In genomic region chr14:67270354-67270753, GRCh38 we compare ENCODE assay signal across 11 cellular contexts. TPM values are rescaled to one million over a fixed set of nuclear protein-coding genes. Genes with fewer than 3 reads are reported as not detected.
DNase-seq lines count a peak whose midpoint lies in the region; ATAC-seq and TF ChIP-seq lines count a peak whose summit lies in the region.
"Had no signal": no experiment of that assay in that cellular context is flagged by ENCODE, and none has a peak within 500 bp of the region (broad histone marks: within the 10 kb centered on the region; RNA-seq: fewer than 3 reads in every experiment).

No MANE protein-coding gene starts in this region.

- no peaks in the 10 kb centered on the region for H3K9me3 Mint-ChIP-seq in Calu3 (ENCODE audit: low read depth, unreplicated experiment)
- no peaks in the 10 kb centered on the region for H3K9me3 Mint-ChIP-seq in effector memory CD8-positive, alpha-beta T cell
- peaks cover 2% of the 10 kb centered on the region for H3K9me3 Mint-ChIP-seq in activated CD8-positive, alpha-beta memory T cell treated with anti-CD3 and anti-CD28 coated beads, Interleukin-2, amount 10 ng/mL, durations not matched to agents 7 days and 5 days (ENCODE audit: low read depth)
- H3K9me3 Mint-ChIP-seq: T-helper 2 cell treated with Interferon-gamma antibody and Interleukin-4, amounts not matched to agents 5 μg/mL and 100 μg/mL, for 36 hours had no signal

- H3K4me1 Mint-ChIP-seq in Calu3 (ENCODE audit: low read depth, unreplicated experiment): no peaks in the 10 kb centered on the region
- peaks cover 1 to 2% of the 10 kb centered on the region in 2 donors for H3K4me1 Mint-ChIP-seq in effector memory CD8-positive, alpha-beta T cell (ENCODE audit: low read depth in 2 of 2)
- H3K4me1 Mint-ChIP-seq in activated CD8-positive, alpha-beta memory T cell treated with anti-CD3 and anti-CD28 coated beads, Interleukin-2, amount 10 ng/mL, durations not matched to agents 7 days and 5 days: peaks cover 10% of the 10 kb centered on the region

- no peak overlapping the region for H3K4me3 Mint-ChIP-seq in Calu3 (ENCODE audit: low read depth, unreplicated experiment)
- H3K4me3 Mint-ChIP-seq in effector memory CD8-positive, alpha-beta T cell: no peak overlapping the region
- H3K4me3 Mint-ChIP-seq in activated CD8-positive, alpha-beta memory T cell treated with anti-CD3 and anti-CD28 coated beads, Interleukin-2, amount 10 ng/mL, durations not matched to agents 7 days and 5 days: no peak overlapping the region
- H3K4me3 Mint-ChIP-seq: T-helper 2 cell treated with Interferon-gamma antibody and Interleukin-4, amounts not matched to agents 5 μg/mL and 100 μg/mL, for 36 hours had no signal

- CTCF ChIA-PET in Calu3 (lab: Charles Lee): interaction anchor here (0.9 to 1.6 kb wide), 2 partner anchors 9 to 84 kb away, joined by 3 to 4 read pairs; no protein-coding TSS in a partner anchor
- CTCF ChIA-PET in activated CD8-positive, alpha-beta memory T cell treated with anti-CD3 and anti-CD28 coated beads, Interleukin-2, amount 10 ng/mL, durations not matched to agents 7 days and 5 days (lab: Charles Lee): no interaction called here

- H3K27me3 Mint-ChIP-seq in Calu3 (ENCODE audit: unreplicated experiment): no peaks in the 10 kb centered on the region
- H3K27me3 Mint-ChIP-seq in effector memory CD8-positive, alpha-beta T cell: no peaks in the 10 kb centered on the region
- no peaks in the 10 kb centered on the region for H3K27me3 Mint-ChIP-seq in activated CD8-positive, alpha-beta memory T cell treated with anti-CD3 and anti-CD28 coated beads, Interleukin-2, amount 10 ng/mL, durations not matched to agents 7 days and 5 days

- H3K4me3 ChIP-seq in adipocyte (ENCODE audit: low read length): peak overlapping the region; percentile 79
- H3K4me3 ChIP-seq in psoas muscle: no peak overlapping the region

- H3K27me3 ChIP-seq in adipocyte (replicated peaks; ENCODE audit: control insufficient read depth, insufficient read depth, low read length) (no peaks in the 10 kb centered on the region), layer of hippocampus (ENCODE audit: control insufficient read depth, insufficient read depth, low read length) (no peaks in the 10 kb centered on the region), psoas muscle (ENCODE audit: insufficient read depth in 3 of 3, low read length in 2 of 3) (no peaks in the 10 kb centered on the region)

- ATAC-seq in psoas muscle: no peak
- no peak for ATAC-seq in effector memory CD8-positive, alpha-beta T cell (replicated peaks)
- no peak for ATAC-seq in activated CD8-positive, alpha-beta memory T cell treated with anti-CD3 and anti-CD28 coated beads, Interleukin-2, amount 10 ng/mL, durations not matched to agents 7 days and 5 days

- H3K27ac Mint-ChIP-seq in Calu3 (ENCODE audit: unreplicated experiment): no peak overlapping the region
- H3K27ac Mint-ChIP-seq in effector memory CD8-positive, alpha-beta T cell: no peak overlapping the region
- H3K27ac Mint-ChIP-seq in activated CD8-positive, alpha-beta memory T cell treated with anti-CD3 and anti-CD28 coated beads, Interleukin-2, amount 10 ng/mL, durations not matched to agents 7 days and 5 days: no peak overlapping the region
- H3K27ac Mint-ChIP-seq: T-helper 2 cell treated with Interferon-gamma antibody and Interleukin-4, amounts not matched to agents 5 μg/mL and 100 μg/mL, for 36 hours had no signal

- H3K4me1 ChIP-seq in adipocyte (ENCODE audit: control insufficient read depth, insufficient read depth, low read length) (peaks cover 39% of the 10 kb centered on the region), psoas muscle (peaks cover 35% of the 10 kb centered on the region)

- 42 to 57% (median 51%) methylated on average over 1 of the region's 1 CpG for WGBS in psoas muscle, 3 donors

- H3K9me3 ChIP-seq in adipocyte (ENCODE audit: control insufficient read depth, low read length) (no peaks in the 10 kb centered on the region), psoas muscle (no peaks in the 10 kb centered on the region)

- intact Hi-C loops in Calu3 (cut with micrococcal nuclease; ENCODE audit: unreplicated experiment) (no loop called here), psoas muscle (cut with DNase I) (no loop called here)

- TSS peak; percentile 10 for BruUV-seq in Calu3 (replicated peaks; lab: Mats Ljungman, UMichigan)

- H3K36me3 Mint-ChIP-seq in Calu3 (ENCODE audit: insufficient read depth, unreplicated experiment): peaks cover 4% of the 10 kb centered on the region
- peaks cover 3% of the 10 kb centered on the region for H3K36me3 Mint-ChIP-seq in effector memory CD8-positive, alpha-beta T cell (ENCODE audit: insufficient read depth)
- H3K36me3 Mint-ChIP-seq in activated CD8-positive, alpha-beta memory T cell treated with anti-CD3 and anti-CD28 coated beads, Interleukin-2, amount 10 ng/mL, durations not matched to agents 7 days and 5 days: peaks cover 14% of the 10 kb centered on the region

- H3K9ac ChIP-seq in adipocyte (ENCODE audit: low read length): peak overlapping the region; percentile 81

- TF ChIP-seq CTCF in Calu3 (IDR thresholded peaks at IDR 0.05; ENCODE audit: unreplicated experiment) (no peak), psoas muscle (IDR thresholded peaks at IDR 0.05) (no peak)

- H3K27ac ChIP-seq in layer of hippocampus (ENCODE audit: low read depth, low read length) (peak overlapping the region; percentile 94), psoas muscle (peak overlapping the region; percentile 31)
- H3K27ac ChIP-seq: C4-2B had no signal

- H3K36me3 ChIP-seq in adipocyte (ENCODE audit: control insufficient read depth, insufficient read depth, low read length, severe bottlenecking) (no peaks in the 10 kb centered on the region), psoas muscle (ENCODE audit: insufficient read depth in 1 of 2, low read depth in 1 of 2) (no peaks in the 10 kb centered on the region)

- DNase-seq in Calu3 (no peak), adipocyte (ENCODE audit: low read depth) (peak; percentile 38), psoas muscle (no peak), amniotic stem cell (lab: John Stamatoyannopoulos, UW) (no peak), DMS79 (lab: John Stamatoyannopoulos, UW) (no peak)
- no peak for DNase-seq in effector memory CD8-positive, alpha-beta T cell
- DNase-seq in activated CD8-positive, alpha-beta memory T cell treated with anti-CD3 and anti-CD28 coated beads, Interleukin-2, amount 10 ng/mL, durations not matched to agents 7 days and 5 days: no peak
- DNase-seq: NCI-H2081 treated with DMSO at 0.1 percent for 48 hours had no signal

RNA-seq across cellular contexts. Expression of gene PALS1, which starts 29.1 kb away (rescaled TPM):
- total RNA-seq in Calu3 (2022): 35.0 and 40.4 TPM in 2 replicates
- total RNA-seq in psoas muscle: 10 to 100 TPM; 12.0 to 22.7 (median 17.1) TPM
- 10 to 100 TPM in 1 of 3 donors, 1 to 10 TPM in 2; 5.9 to 22.7 (median 8.8) TPM for polyA plus RNA-seq in psoas muscle
- total RNA-seq in activated CD8-positive, alpha-beta memory T cell treated with anti-CD3 and anti-CD28 coated beads, Interleukin-2, amount 10 ng/mL, durations not matched to agents 7 days and 5 days: 1 to 10 TPM; 4.9 to 5.5 TPM
